9 cellular contexts compared by ENCODE assay signal in genomic region chr17:45895304-45895968, GRCh38. TPM values are rescaled to one million over a fixed set of nuclear protein-coding genes. Genes with fewer than 3 reads are reported as not detected.
DNase-seq lines count a peak whose midpoint lies in the region; ATAC-seq and TF ChIP-seq lines count a peak whose summit lies in the region.
"Had no signal": no experiment of that assay in that cellular context is flagged by ENCODE, and none has a peak within 500 bp of the region (broad histone marks: within the 10 kb centered on the region; RNA-seq: fewer than 3 reads in every experiment).

No MANE protein-coding gene starts in this region.

- POLR2A ChIA-PET in CD8-positive, alpha-beta T cell (lab: Charles Lee), result no interaction called here
- POLR2A ChIA-PET in activated CD4-positive, alpha-beta T cell treated with anti-CD3 and anti-CD28 coated beads, Interleukin-2, amount 10 ng/mL, durations not matched to agents 7 days and 5 days (lab: Charles Lee), result no interaction called here

- H3K36me3 Mint-ChIP-seq in CD8-positive, alpha-beta T cell, result no peaks in the 10 kb centered on the region
- no peaks in the 10 kb centered on the region for H3K36me3 Mint-ChIP-seq in activated CD4-positive, alpha-beta T cell treated with anti-CD3 and anti-CD28 coated beads, Interleukin-2, amount 10 ng/mL, durations not matched to agents 7 days and 5 days (ENCODE audit: low read depth)

- DNase-seq in CD8-positive, alpha-beta T cell, result peak in 2 of 7 experiments; percentile 26 to 59
- DNase-seq in NCI-H1092 treated with DMSO at 0.1 percent for 48 hours (lab: John Stamatoyannopoulos, UW) (peak; percentile 84), fibroblast of mammary gland (ENCODE audit: low read depth) (no peak), ureter (ENCODE audit: low spot score) (no peak), SKM-1 (lab: John Stamatoyannopoulos, UW; ENCODE audit: unreplicated experiment) (no peak)
- DNase-seq in activated CD4-positive, alpha-beta T cell treated with anti-CD3 and anti-CD28 coated beads, Interleukin-2, amount 10 ng/mL, durations not matched to agents 7 days and 5 days, result no peak

- H3K27ac Mint-ChIP-seq in CD8-positive, alpha-beta T cell, result no peak overlapping the region
- no peak overlapping the region for H3K27ac Mint-ChIP-seq in activated CD4-positive, alpha-beta T cell treated with anti-CD3 and anti-CD28 coated beads, Interleukin-2, amount 10 ng/mL, durations not matched to agents 7 days and 5 days

- no peaks in the 10 kb centered on the region for H3K9me3 Mint-ChIP-seq in CD8-positive, alpha-beta T cell
- no peaks in the 10 kb centered on the region for H3K9me3 Mint-ChIP-seq in activated CD4-positive, alpha-beta T cell treated with anti-CD3 and anti-CD28 coated beads, Interleukin-2, amount 10 ng/mL, durations not matched to agents 7 days and 5 days

- no peaks in the 10 kb centered on the region for H3K9me3 ChIP-seq in CD8-positive, alpha-beta T cell (ENCODE audit: low read length)
- H3K9me3 ChIP-seq in neuron (ENCODE audit: low read length), result no peaks in the 10 kb centered on the region

- H3K36me3 ChIP-seq in CD8-positive, alpha-beta T cell (ENCODE audit: insufficient read depth, low read length), result no peaks in the 10 kb centered on the region
- H3K36me3 ChIP-seq in neuron (ENCODE audit: insufficient read depth, low read length), result no peaks in the 10 kb centered on the region

- intact Hi-C loops in CD8-positive, alpha-beta T cell (cut with DNase I, micrococcal nuclease), result no loop called here

- peaks cover 24% of the 10 kb centered on the region for H3K4me1 ChIP-seq in CD8-positive, alpha-beta T cell (ENCODE audit: insufficient read depth, low read length)
- H3K4me1 ChIP-seq in neuron (ENCODE audit: insufficient read depth, low read length), result peaks cover 16% of the 10 kb centered on the region

- H3K27me3 ChIP-seq in CD8-positive, alpha-beta T cell (ENCODE audit: insufficient read depth, low read length), result peaks cover 30% of the 10 kb centered on the region
- H3K27me3 ChIP-seq in neuron (ENCODE audit: insufficient read depth, low read length), result peaks cover 52% of the 10 kb centered on the region

- H3K4me3 Mint-ChIP-seq in CD8-positive, alpha-beta T cell, result peak overlapping the region; percentile 89
- peak overlapping the region; percentile 70 for H3K4me3 Mint-ChIP-seq in activated CD4-positive, alpha-beta T cell treated with anti-CD3 and anti-CD28 coated beads, Interleukin-2, amount 10 ng/mL, durations not matched to agents 7 days and 5 days

- H3K4me1 Mint-ChIP-seq in CD8-positive, alpha-beta T cell (ENCODE audit: low read depth), result peaks cover 20% of the 10 kb centered on the region
- peaks cover 12% of the 10 kb centered on the region for H3K4me1 Mint-ChIP-seq in activated CD4-positive, alpha-beta T cell treated with anti-CD3 and anti-CD28 coated beads, Interleukin-2, amount 10 ng/mL, durations not matched to agents 7 days and 5 days

- H3K4me3 ChIP-seq in CD8-positive, alpha-beta T cell (ENCODE audit: low read depth, low read length), result peak overlapping the region; percentile 90
- peak overlapping the region; percentile 47 for H3K4me3 ChIP-seq in fibroblast of mammary gland (ENCODE audit: control insufficient read depth, low read depth, low read length)
- H3K4me3 ChIP-seq in neuron (ENCODE audit: low read length), result peak overlapping the region; percentile 66

- peak; percentile 57 for ATAC-seq in CD8-positive, alpha-beta T cell
- ATAC-seq in HG03469 (IDR thresholded peaks at IDR 0.05; ENCODE audit: unreplicated experiment), result no peak

- CTCF ChIA-PET in CD8-positive, alpha-beta T cell (lab: Charles Lee), result no interaction called here
- CTCF ChIA-PET in activated CD4-positive, alpha-beta T cell treated with anti-CD3 and anti-CD28 coated beads, Interleukin-2, amount 10 ng/mL, durations not matched to agents 7 days and 5 days (lab: Charles Lee), result no interaction called here

- H3K27ac ChIP-seq in CD8-positive, alpha-beta T cell (ENCODE audit: low read depth, low read length), result no peak overlapping the region

- peak overlapping the region; percentile 99 for H2AFZ ChIP-seq in neuron (ENCODE audit: low read depth, low read length)

- TF ChIP-seq CTCF in CD8-positive, alpha-beta T cell (IDR thresholded peaks at IDR 0.05), result no peak
- TF ChIP-seq CTCF in fibroblast of mammary gland (conservative IDR thresholded peaks at IDR 0.05; ENCODE audit: control insufficient read depth, insufficient read depth, low read depth, low read length), result no peak

- peaks cover 31% of the 10 kb centered on the region for H3K27me3 Mint-ChIP-seq in CD8-positive, alpha-beta T cell (ENCODE audit: low read depth)
- peaks cover 73% of the 10 kb centered on the region for H3K27me3 Mint-ChIP-seq in activated CD4-positive, alpha-beta T cell treated with anti-CD3 and anti-CD28 coated beads, Interleukin-2, amount 10 ng/mL, durations not matched to agents 7 days and 5 days

RNA-seq across cellular contexts. Expression of gene MAPT, which starts 1.1 kb away (rescaled TPM):
- under 1 TPM; 0.46 to 0.86 TPM for total RNA-seq in CD8-positive, alpha-beta T cell
- total RNA-seq in activated CD4-positive, alpha-beta T cell treated with anti-CD3 and anti-CD28 coated beads, Interleukin-2, amount 10 ng/mL, durations not matched to agents 7 days and 5 days, result under 1 TPM; 0.12 to 0.46 TPM
- total RNA-seq in ureter, result 6.1 TPM

RNA-seq across cellular contexts. Expression of gene SPPL2C, which starts 50.8 kb away (rescaled TPM):
- not detected for total RNA-seq in CD8-positive, alpha-beta T cell
- not detected for total RNA-seq in activated CD4-positive, alpha-beta T cell treated with anti-CD3 and anti-CD28 coated beads, Interleukin-2, amount 10 ng/mL, durations not matched to agents 7 days and 5 days
- total RNA-seq in ureter, result not detected
- total RNA-seq: myocyte had no signal
